In genomic region chr3:69328103-69328755, GRCh38 we compare ENCODE assay signal across 1 cellular context.
TF ChIP-seq lines count a peak whose summit lies in the region.

No MANE protein-coding gene starts in this region.

TF ChIP-seq in GM12878, 131 proteins besides CTCF, POLR2A, EP300 and RAD21 (continued from another document and continues in another):
- TF ChIP-seq NFYA (IDR thresholded peaks at IDR 0.05; ENCODE audit: borderline replicate concordance, low read depth, low read length) = no peak
- no peak; the same call in 1 of the 2 replicates for TF ChIP-seq YY1 (IDR thresholded peaks at IDR 0.05; ENCODE audit: low read depth, low read length)
- TF ChIP-seq BCLAF1 (IDR thresholded peaks at IDR 0.05) = no peak
- no peak for TF ChIP-seq ZBTB40 (IDR thresholded peaks at IDR 0.05; ENCODE audit: borderline replicate concordance)
- TF ChIP-seq, protein P1, sequence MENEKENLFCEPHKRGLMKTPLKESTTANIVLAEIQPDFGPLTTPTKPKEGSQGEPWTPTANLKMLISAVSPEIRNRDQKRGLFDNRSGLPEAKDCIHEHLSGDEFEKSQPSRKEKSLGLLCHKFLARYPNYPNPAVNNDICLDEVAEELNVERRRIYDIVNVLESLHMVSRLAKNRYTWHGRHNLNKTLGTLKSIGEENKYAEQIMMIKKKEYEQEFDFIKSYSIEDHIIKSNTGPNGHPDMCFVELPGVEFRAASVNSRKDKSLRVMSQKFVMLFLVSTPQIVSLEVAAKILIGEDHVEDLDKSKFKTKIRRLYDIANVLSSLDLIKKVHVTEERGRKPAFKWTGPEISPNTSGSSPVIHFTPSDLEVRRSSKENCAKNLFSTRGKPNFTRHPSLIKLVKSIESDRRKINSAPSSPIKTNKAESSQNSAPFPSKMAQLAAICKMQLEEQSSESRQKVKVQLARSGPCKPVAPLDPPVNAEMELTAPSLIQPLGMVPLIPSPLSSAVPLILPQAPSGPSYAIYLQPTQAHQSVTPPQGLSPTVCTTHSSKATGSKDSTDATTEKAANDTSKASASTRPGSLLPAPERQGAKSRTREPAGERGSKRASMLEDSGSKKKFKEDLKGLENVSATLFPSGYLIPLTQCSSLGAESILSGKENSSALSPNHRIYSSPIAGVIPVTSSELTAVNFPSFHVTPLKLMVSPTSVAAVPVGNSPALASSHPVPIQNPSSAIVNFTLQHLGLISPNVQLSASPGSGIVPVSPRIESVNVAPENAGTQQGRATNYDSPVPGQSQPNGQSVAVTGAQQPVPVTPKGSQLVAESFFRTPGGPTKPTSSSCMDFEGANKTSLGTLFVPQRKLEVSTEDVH (IDR thresholded peaks at IDR 0.05; ENCODE audit: low read depth, partially characterized antibody) = no peak
- TF ChIP-seq RUNX3 (IDR thresholded peaks at IDR 0.05; ENCODE audit: low read length) = no peak
- TF ChIP-seq, protein P2, sequence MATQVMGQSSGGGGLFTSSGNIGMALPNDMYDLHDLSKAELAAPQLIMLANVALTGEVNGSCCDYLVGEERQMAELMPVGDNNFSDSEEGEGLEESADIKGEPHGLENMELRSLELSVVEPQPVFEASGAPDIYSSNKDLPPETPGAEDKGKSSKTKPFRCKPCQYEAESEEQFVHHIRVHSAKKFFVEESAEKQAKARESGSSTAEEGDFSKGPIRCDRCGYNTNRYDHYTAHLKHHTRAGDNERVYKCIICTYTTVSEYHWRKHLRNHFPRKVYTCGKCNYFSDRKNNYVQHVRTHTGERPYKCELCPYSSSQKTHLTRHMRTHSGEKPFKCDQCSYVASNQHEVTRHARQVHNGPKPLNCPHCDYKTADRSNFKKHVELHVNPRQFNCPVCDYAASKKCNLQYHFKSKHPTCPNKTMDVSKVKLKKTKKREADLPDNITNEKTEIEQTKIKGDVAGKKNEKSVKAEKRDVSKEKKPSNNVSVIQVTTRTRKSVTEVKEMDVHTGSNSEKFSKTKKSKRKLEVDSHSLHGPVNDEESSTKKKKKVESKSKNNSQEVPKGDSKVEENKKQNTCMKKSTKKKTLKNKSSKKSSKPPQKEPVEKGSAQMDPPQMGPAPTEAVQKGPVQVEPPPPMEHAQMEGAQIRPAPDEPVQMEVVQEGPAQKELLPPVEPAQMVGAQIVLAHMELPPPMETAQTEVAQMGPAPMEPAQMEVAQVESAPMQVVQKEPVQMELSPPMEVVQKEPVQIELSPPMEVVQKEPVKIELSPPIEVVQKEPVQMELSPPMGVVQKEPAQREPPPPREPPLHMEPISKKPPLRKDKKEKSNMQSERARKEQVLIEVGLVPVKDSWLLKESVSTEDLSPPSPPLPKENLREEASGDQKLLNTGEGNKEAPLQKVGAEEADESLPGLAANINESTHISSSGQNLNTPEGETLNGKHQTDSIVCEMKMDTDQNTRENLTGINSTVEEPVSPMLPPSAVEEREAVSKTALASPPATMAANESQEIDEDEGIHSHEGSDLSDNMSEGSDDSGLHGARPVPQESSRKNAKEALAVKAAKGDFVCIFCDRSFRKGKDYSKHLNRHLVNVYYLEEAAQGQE (IDR thresholded peaks at IDR 0.05; ENCODE audit: low read depth, low read length) = no peak
- TF ChIP-seq STAT1 (conservative IDR thresholded peaks at IDR 0.05) = no peak
- TF ChIP-seq ZNF24 (IDR thresholded peaks at IDR 0.05) = no peak
- TF ChIP-seq NFIC (IDR thresholded peaks at IDR 0.05; ENCODE audit: low read depth, low read length) = no peak
- no peak for TF ChIP-seq ZZZ3 (IDR thresholded peaks at IDR 0.05; ENCODE audit: control insufficient read depth, insufficient read length, low read depth)
- TF ChIP-seq NR2F1 (conservative IDR thresholded peaks at IDR 0.05) = 0 out of 2 replicates have a peak, but pooled peaks have one; percentile 16
- TF ChIP-seq PBX3 (IDR thresholded peaks at IDR 0.05; ENCODE audit: insufficient replicate concordance, low read depth, low read length) = no peak
- no peak for TF ChIP-seq IKZF1 (conservative IDR thresholded peaks at IDR 0.05)
- TF ChIP-seq, protein P3, sequence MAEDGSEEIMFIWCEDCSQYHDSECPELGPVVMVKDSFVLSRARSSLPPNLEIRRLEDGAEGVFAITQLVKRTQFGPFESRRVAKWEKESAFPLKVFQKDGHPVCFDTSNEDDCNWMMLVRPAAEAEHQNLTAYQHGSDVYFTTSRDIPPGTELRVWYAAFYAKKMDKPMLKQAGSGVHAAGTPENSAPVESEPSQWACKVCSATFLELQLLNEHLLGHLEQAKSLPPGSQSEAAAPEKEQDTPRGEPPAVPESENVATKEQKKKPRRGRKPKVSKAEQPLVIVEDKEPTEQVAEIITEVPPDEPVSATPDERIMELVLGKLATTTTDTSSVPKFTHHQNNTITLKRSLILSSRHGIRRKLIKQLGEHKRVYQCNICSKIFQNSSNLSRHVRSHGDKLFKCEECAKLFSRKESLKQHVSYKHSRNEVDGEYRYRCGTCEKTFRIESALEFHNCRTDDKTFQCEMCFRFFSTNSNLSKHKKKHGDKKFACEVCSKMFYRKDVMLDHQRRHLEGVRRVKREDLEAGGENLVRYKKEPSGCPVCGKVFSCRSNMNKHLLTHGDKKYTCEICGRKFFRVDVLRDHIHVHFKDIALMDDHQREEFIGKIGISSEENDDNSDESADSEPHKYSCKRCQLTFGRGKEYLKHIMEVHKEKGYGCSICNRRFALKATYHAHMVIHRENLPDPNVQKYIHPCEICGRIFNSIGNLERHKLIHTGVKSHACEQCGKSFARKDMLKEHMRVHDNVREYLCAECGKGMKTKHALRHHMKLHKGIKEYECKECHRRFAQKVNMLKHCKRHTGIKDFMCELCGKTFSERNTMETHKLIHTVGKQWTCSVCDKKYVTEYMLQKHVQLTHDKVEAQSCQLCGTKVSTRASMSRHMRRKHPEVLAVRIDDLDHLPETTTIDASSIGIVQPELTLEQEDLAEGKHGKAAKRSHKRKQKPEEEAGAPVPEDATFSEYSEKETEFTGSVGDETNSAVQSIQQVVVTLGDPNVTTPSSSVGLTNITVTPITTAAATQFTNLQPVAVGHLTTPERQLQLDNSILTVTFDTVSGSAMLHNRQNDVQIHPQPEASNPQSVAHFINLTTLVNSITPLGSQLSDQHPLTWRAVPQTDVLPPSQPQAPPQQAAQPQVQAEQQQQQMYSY (CRISPR knock-in tag; IDR thresholded peaks at IDR 0.05) = peak; percentile 85
- TF ChIP-seq PML (IDR thresholded peaks at IDR 0.05; ENCODE audit: low read length) = no peak
- no peak for TF ChIP-seq SIX5 (IDR thresholded peaks at IDR 0.05; ENCODE audit: low read depth, low read length, severe bottlenecking)
- TF ChIP-seq RB1 (IDR thresholded peaks at IDR 0.05; ENCODE audit: borderline replicate concordance) = no peak
- TF ChIP-seq, protein P4, sequence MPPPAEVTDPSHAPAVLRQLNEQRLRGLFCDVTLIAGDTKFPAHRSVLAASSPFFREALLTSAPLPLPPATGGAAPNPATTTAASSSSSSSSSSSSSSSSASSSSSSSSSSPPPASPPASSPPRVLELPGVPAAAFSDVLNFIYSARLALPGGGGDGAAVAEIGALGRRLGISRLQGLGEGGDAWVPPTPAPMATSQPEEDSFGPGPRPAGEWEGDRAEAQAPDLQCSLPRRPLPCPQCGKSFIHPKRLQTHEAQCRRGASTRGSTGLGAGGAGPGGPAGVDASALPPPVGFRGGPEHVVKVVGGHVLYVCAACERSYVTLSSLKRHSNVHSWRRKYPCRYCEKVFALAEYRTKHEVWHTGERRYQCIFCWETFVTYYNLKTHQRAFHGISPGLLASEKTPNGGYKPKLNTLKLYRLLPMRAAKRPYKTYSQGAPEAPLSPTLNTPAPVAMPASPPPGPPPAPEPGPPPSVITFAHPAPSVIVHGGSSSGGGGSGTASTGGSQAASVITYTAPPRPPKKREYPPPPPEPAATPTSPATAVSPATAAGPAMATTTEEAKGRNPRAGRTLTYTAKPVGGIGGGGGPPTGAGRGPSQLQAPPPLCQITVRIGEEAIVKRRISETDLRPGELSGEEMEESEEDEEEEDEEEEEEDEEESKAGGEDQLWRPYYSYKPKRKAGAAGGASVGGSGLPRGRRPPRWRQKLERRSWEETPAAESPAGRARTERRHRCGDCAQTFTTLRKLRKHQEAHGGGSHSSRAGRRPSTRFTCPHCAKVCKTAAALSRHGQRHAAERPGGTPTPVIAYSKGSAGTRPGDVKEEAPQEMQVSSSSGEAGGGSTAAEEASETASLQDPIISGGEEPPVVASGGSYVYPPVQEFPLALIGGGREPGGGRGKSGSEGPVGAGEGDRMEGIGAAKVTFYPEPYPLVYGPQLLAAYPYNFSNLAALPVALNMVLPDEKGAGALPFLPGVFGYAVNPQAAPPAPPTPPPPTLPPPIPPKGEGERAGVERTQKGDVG (CRISPR knock-in tag; IDR thresholded peaks at IDR 0.05) = peak; percentile 88
- peak; percentile 95 for TF ChIP-seq ZNF687 (IDR thresholded peaks at IDR 0.05)
- TF ChIP-seq RELA (IDR thresholded peaks at IDR 0.05; ENCODE audit: borderline replicate concordance, partially characterized antibody) = no peak
- no peak for TF ChIP-seq BACH1 (IDR thresholded peaks at IDR 0.05; ENCODE audit: borderline replicate concordance)
- no peak for TF ChIP-seq NFXL1 (IDR thresholded peaks at IDR 0.05; ENCODE audit: borderline replicate concordance)
- TF ChIP-seq POLR2AphosphoS5 (IDR thresholded peaks at IDR 0.05; ENCODE audit: low read length) = no peak
